6 cellular contexts compared by ENCODE assay signal in the genomic region with DNA sequence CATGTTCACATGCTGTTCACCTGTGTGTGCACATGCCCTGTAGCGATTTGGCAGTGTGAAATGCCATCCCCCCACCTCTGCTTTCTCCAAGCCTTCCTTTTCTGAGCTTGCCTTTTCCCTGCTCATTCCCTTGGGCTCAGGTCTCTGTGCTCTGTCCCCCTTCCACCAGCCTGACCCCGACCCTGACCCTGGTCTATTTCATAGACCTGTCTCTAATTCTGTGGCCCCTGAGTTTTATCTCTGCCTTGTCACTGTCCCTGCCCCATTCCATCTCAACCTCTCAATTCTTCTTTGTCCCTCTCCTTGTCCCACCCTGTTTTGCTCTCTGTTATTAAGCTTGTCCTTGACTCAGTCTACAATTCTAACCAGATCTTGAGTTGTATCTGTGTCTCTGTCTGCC. TPM values are rescaled to one million over a fixed set of nuclear protein-coding genes. Genes with fewer than 3 reads are reported as not detected.
A peak's percentile ranks its signal among the peaks of the same experiment; 100 is the strongest.
DNase-seq lines count a peak whose midpoint lies in the region; ATAC-seq and TF ChIP-seq lines count a peak whose summit lies in the region.

No MANE protein-coding gene starts in this region.

- peaks cover 26% of the 10 kb centered on the region for H3K4me1 Mint-ChIP-seq in stimulated activated memory B cell treated with anti-CD40 and anti-IgM and Interleukin-4, amounts not matched to agents 10 μg/mL and 1 μg/mL and 100 μg/mL, for 72 hours

- H3K79me1 ChIP-seq in mesenchymal stem cell (replicated peaks; ENCODE audit: low read length, poor library complexity, severe bottlenecking): peaks cover 17% of the 10 kb centered on the region

- H3K27me3 Mint-ChIP-seq in stimulated activated memory B cell treated with anti-CD40 and anti-IgM and Interleukin-4, amounts not matched to agents 10 μg/mL and 1 μg/mL and 100 μg/mL, for 72 hours: peaks cover 8% of the 10 kb centered on the region

- peak overlapping the region; percentile 92 for H2BK15ac ChIP-seq in mesenchymal stem cell (ENCODE audit: low read depth, poor library complexity, severe bottlenecking)

- H3K27ac Mint-ChIP-seq in activated naive CD4-positive, alpha-beta T cell treated with anti-CD3 and anti-CD28 coated beads, Interleukin-2, amount 50 U/mL, for 72 hours: peak overlapping the region; percentile 75 to 79
- no peak overlapping the region for H3K27ac Mint-ChIP-seq in stimulated activated memory B cell treated with anti-CD40 and anti-IgM and Interleukin-4, amounts not matched to agents 10 μg/mL and 1 μg/mL and 100 μg/mL, for 72 hours

- H3K4me1 ChIP-seq in mesenchymal stem cell (ENCODE audit: control insufficient read depth, insufficient read depth, low read depth, low read length): peaks cover 29% of the 10 kb centered on the region

- H4K8ac ChIP-seq in mesenchymal stem cell (ENCODE audit: low read length): peak overlapping the region; percentile 39

- peak overlapping the region; percentile 29 to 62 for H3K4ac ChIP-seq in mesenchymal stem cell (ENCODE audit: low read depth in 1 of 2, low read length in 2 of 2)

- H3K23ac ChIP-seq in mesenchymal stem cell (ENCODE audit: low read length in 2 of 2): peak overlapping the region in 1 of 2 experiments; percentile 53

- no peak for ATAC-seq in activated naive CD4-positive, alpha-beta T cell treated with anti-CD3 and anti-CD28 coated beads, Interleukin-2, amount 50 U/mL, for 72 hours
- no peak for ATAC-seq in GM19351 (IDR thresholded peaks at IDR 0.05; ENCODE audit: unreplicated experiment)
- no peak for ATAC-seq in stimulated activated memory B cell treated with anti-CD40 and anti-IgM and Interleukin-4, amounts not matched to agents 10 μg/mL and 1 μg/mL and 100 μg/mL, for 72 hours

- no peak overlapping the region for H3K4me3 Mint-ChIP-seq in stimulated activated memory B cell treated with anti-CD40 and anti-IgM and Interleukin-4, amounts not matched to agents 10 μg/mL and 1 μg/mL and 100 μg/mL, for 72 hours

- H3K27me3 ChIP-seq in mesenchymal stem cell (ENCODE audit: control insufficient read depth in 1 of 2, insufficient read depth in 1 of 2, low read length in 2 of 2): no peaks in the 10 kb centered on the region

- H2AK5ac ChIP-seq in mesenchymal stem cell (ENCODE audit: low read length, severe bottlenecking): peak overlapping the region; percentile 23

- no peaks in the 10 kb centered on the region for H3K9me3 ChIP-seq in mesenchymal stem cell (ENCODE audit: control insufficient read depth, low read length)

- peak overlapping the region; percentile 84 for H3K4me2 ChIP-seq in mesenchymal stem cell (ENCODE audit: low read length, poor library complexity, severe bottlenecking)

- peak overlapping the region; percentile 29 for H3K27ac ChIP-seq in C4-2B
- peak overlapping the region; percentile 13 for H3K27ac ChIP-seq in mesenchymal stem cell (ENCODE audit: low read length, poor library complexity, severe bottlenecking)

- no peaks in the 10 kb centered on the region for H3K36me3 Mint-ChIP-seq in activated naive CD4-positive, alpha-beta T cell treated with anti-CD3 and anti-CD28 coated beads, Interleukin-2, amount 50 U/mL, for 72 hours
- H3K36me3 Mint-ChIP-seq in stimulated activated memory B cell treated with anti-CD40 and anti-IgM and Interleukin-4, amounts not matched to agents 10 μg/mL and 1 μg/mL and 100 μg/mL, for 72 hours: no peaks in the 10 kb centered on the region

- H3K9ac ChIP-seq in mesenchymal stem cell (ENCODE audit: low read length): peak overlapping the region; percentile 94

- no peak overlapping the region for H2BK5ac ChIP-seq in mesenchymal stem cell (ENCODE audit: low read depth, low read length, poor library complexity, severe bottlenecking)

- H3K36me3 ChIP-seq in mesenchymal stem cell (ENCODE audit: control insufficient read depth in 1 of 2, insufficient read depth in 2 of 2, low read depth in 1 of 2, low read length in 2 of 2): peaks cover 18 to 21% of the 10 kb centered on the region in 2 experiments

- peak overlapping the region; percentile 60 to 69 for H3K18ac ChIP-seq in mesenchymal stem cell (ENCODE audit: low read depth in 1 of 2, low read length in 2 of 2)

- DNase-seq in activated naive CD4-positive, alpha-beta T cell treated with anti-CD3 and anti-CD28 coated beads, Interleukin-2, amount 50 U/mL, for 72 hours (ENCODE audit: low spot score in 2 of 2): no peak
- DNase-seq in mesenchymal stem cell (no peak), NCI-H1694 treated with DMSO at 0.1 percent for 48 hours (lab: John Stamatoyannopoulos, UW) (no peak)

- H4K91ac ChIP-seq in mesenchymal stem cell (ENCODE audit: low read length): peak overlapping the region; percentile 90

- peak overlapping the region; percentile 6 for H2AFZ ChIP-seq in mesenchymal stem cell (ENCODE audit: low read depth, low read length)

- H2BK120ac ChIP-seq in mesenchymal stem cell (ENCODE audit: low read depth, low read length): no peak overlapping the region

- peak overlapping the region in 1 of 2 experiments; percentile 86 for H3K14ac ChIP-seq in mesenchymal stem cell (ENCODE audit: low read length in 2 of 2)

- no peaks in the 10 kb centered on the region for H3K9me3 Mint-ChIP-seq in activated naive CD4-positive, alpha-beta T cell treated with anti-CD3 and anti-CD28 coated beads, Interleukin-2, amount 50 U/mL, for 72 hours
- no peaks in the 10 kb centered on the region for H3K9me3 Mint-ChIP-seq in stimulated activated memory B cell treated with anti-CD40 and anti-IgM and Interleukin-4, amounts not matched to agents 10 μg/mL and 1 μg/mL and 100 μg/mL, for 72 hours

- peak overlapping the region; percentile 85 to 96 for H2BK12ac ChIP-seq in mesenchymal stem cell (ENCODE audit: low read length in 2 of 2)

- TF ChIP-seq CTCF in C4-2B (conservative IDR thresholded peaks at IDR 0.05): no peak

- peak overlapping the region; percentile 54 to 78 for H3K4me3 ChIP-seq in mesenchymal stem cell (ENCODE audit: insufficient read depth in 1 of 2, low read depth in 1 of 2, low read length in 2 of 2)

- 42% methylated on average over 2 of the region's 2 CpGs for WGBS in mesenchymal stem cell

RNA-seq across cellular contexts. Expression of gene ARAP3, which starts 0.7 kb away (rescaled TPM):
- total RNA-seq in activated naive CD4-positive, alpha-beta T cell treated with anti-CD3 and anti-CD28 coated beads, Interleukin-2, amount 50 U/mL, for 72 hours: 1 to 10 TPM; 2.7 to 8.3 TPM
- 6.8 TPM for polyA plus RNA-seq in mesenchymal stem cell (2013, experiment 1 of 2)
- 6.3 TPM for polyA plus RNA-seq in mesenchymal stem cell (2013, experiment 2 of 2)

RNA-seq across cellular contexts. Expression of gene FCHSD1, which starts 30.1 kb away (rescaled TPM):
- total RNA-seq in activated naive CD4-positive, alpha-beta T cell treated with anti-CD3 and anti-CD28 coated beads, Interleukin-2, amount 50 U/mL, for 72 hours: 10 to 100 TPM; 44.9 to 62.9 TPM
- 17.4 TPM for polyA plus RNA-seq in mesenchymal stem cell (2013, experiment 1 of 2)
- polyA plus RNA-seq in mesenchymal stem cell (2013, experiment 2 of 2): 17.0 TPM

RNA-seq across cellular contexts. Expression of gene RELL2, which starts 44.5 kb away (rescaled TPM):
- total RNA-seq in activated naive CD4-positive, alpha-beta T cell treated with anti-CD3 and anti-CD28 coated beads, Interleukin-2, amount 50 U/mL, for 72 hours: 10 to 100 TPM; 22.2 to 34.2 TPM
- 4.3 TPM for polyA plus RNA-seq in mesenchymal stem cell (2013, experiment 1 of 2)
- polyA plus RNA-seq in mesenchymal stem cell (2013, experiment 2 of 2): 4.2 TPM

RNA-seq across cellular contexts. Expression of gene HDAC3, which starts 44.6 kb away (rescaled TPM):
- total RNA-seq in activated naive CD4-positive, alpha-beta T cell treated with anti-CD3 and anti-CD28 coated beads, Interleukin-2, amount 50 U/mL, for 72 hours: 100 to 1,000 TPM in 1 of 2 donors, 10 to 100 TPM in 1; 70.7 to 110 TPM
- 42.8 TPM for polyA plus RNA-seq in mesenchymal stem cell (2013, experiment 1 of 2)
- 42.2 TPM for polyA plus RNA-seq in mesenchymal stem cell (2013, experiment 2 of 2)
